Comparison of ENCODE assay signal across 24 cellular contexts in genomic region chr1:188941986-188942385, GRCh38.
"Had no signal": no experiment of that assay in that cellular context is flagged by ENCODE, and none has a peak within 500 bp of the region (broad histone marks: within the 10 kb centered on the region; RNA-seq: fewer than 3 reads in every experiment).

No MANE protein-coding gene starts in this region.

- H3K27me3 Mint-ChIP-seq: activated CD4-positive, alpha-beta T cell treated with anti-CD3 and anti-CD28 coated beads, Interleukin-2, amount 10 ng/mL, durations not matched to agents 24 days and 14 days; activated CD8-positive, alpha-beta memory T cell treated with anti-CD3 and anti-CD28 coated beads, Interleukin-2, amount 10 ng/mL, durations not matched to agents 7 days and 5 days; activated naive CD4-positive, alpha-beta T cell treated with anti-CD3 and anti-CD28 coated beads, Interleukin-2, amount 50 U/mL, for 24 hours; activated T-cell treated with anti-CD3 and anti-CD28 coated beads, Interleukin-2, amount 50 U/mL, for 24 hours; central memory CD8-positive, alpha-beta T cell had no signal

- H2AFZ ChIP-seq: PC-9 had no signal

- H3K4me3 Mint-ChIP-seq: activated CD4-positive, alpha-beta T cell treated with anti-CD3 and anti-CD28 coated beads, Interleukin-2, amount 10 ng/mL, durations not matched to agents 24 days and 14 days; activated CD8-positive, alpha-beta memory T cell treated with anti-CD3 and anti-CD28 coated beads, Interleukin-2, amount 10 ng/mL, durations not matched to agents 7 days and 5 days; activated naive CD4-positive, alpha-beta T cell treated with anti-CD3 and anti-CD28 coated beads, Interleukin-2, amount 50 U/mL, for 24 hours; activated T-cell treated with anti-CD3 and anti-CD28 coated beads, Interleukin-2, amount 50 U/mL, for 24 hours; activated T-helper 1 cell treated with anti-CD3 and anti-CD28 coated beads, Interleukin-12 subunit alpha, Interleukin-12 subunit beta, Interleukin-2, Interleukin-4 antibody, amounts not matched to agents 30 ng/mL and 10 ng/mL and 1 ng/mL, durations not matched to agents 14 hours and 24 hours and 36 hours; central memory CD8-positive, alpha-beta T cell; T-helper 1 cell treated with Interleukin-12 subunit alpha and Interleukin-12 subunit beta and Interleukin-4 antibody, amounts not matched to agents 30 μg/mL and 1 μg/mL, for 36 hours had no signal

- H3K9ac ChIP-seq: KMS-11 had no signal

- H3K27ac Mint-ChIP-seq: activated CD4-positive, alpha-beta T cell treated with anti-CD3 and anti-CD28 coated beads, Interleukin-2, amount 10 ng/mL, durations not matched to agents 24 days and 14 days; activated CD8-positive, alpha-beta memory T cell treated with anti-CD3 and anti-CD28 coated beads, Interleukin-2, amount 10 ng/mL, durations not matched to agents 7 days and 5 days; activated naive CD4-positive, alpha-beta T cell treated with anti-CD3 and anti-CD28 coated beads, Interleukin-2, amount 50 U/mL, for 24 hours; activated T-cell treated with anti-CD3 and anti-CD28 coated beads, Interleukin-2, amount 50 U/mL, for 24 hours; activated T-helper 1 cell treated with anti-CD3 and anti-CD28 coated beads, Interleukin-12 subunit alpha, Interleukin-12 subunit beta, Interleukin-2, Interleukin-4 antibody, amounts not matched to agents 30 ng/mL and 10 ng/mL and 1 ng/mL, durations not matched to agents 14 hours and 24 hours and 36 hours; T-helper 1 cell treated with Interleukin-12 subunit alpha and Interleukin-12 subunit beta and Interleukin-4 antibody, amounts not matched to agents 30 μg/mL and 1 μg/mL, for 36 hours had no signal

- H3K9me3 ChIP-seq: ascending aorta, body of pancreas had no signal

- H3K9me3 Mint-ChIP-seq: activated CD4-positive, alpha-beta T cell treated with anti-CD3 and anti-CD28 coated beads, Interleukin-2, amount 10 ng/mL, durations not matched to agents 24 days and 14 days; activated naive CD4-positive, alpha-beta T cell treated with anti-CD3 and anti-CD28 coated beads, Interleukin-2, amount 50 U/mL, for 24 hours; activated T-cell treated with anti-CD3 and anti-CD28 coated beads, Interleukin-2, amount 50 U/mL, for 24 hours; activated T-helper 1 cell treated with anti-CD3 and anti-CD28 coated beads, Interleukin-12 subunit alpha, Interleukin-12 subunit beta, Interleukin-2, Interleukin-4 antibody, amounts not matched to agents 30 ng/mL and 10 ng/mL and 1 ng/mL, durations not matched to agents 14 hours and 24 hours and 36 hours; T-helper 1 cell treated with Interleukin-12 subunit alpha and Interleukin-12 subunit beta and Interleukin-4 antibody, amounts not matched to agents 30 μg/mL and 1 μg/mL, for 36 hours had no signal

- H3K4me1 ChIP-seq: ascending aorta, body of pancreas had no signal

- DNase-seq: activated CD4-positive, alpha-beta T cell treated with anti-CD3 and anti-CD28 coated beads, Interleukin-2, amount 10 ng/mL, durations not matched to agents 24 days and 14 days; activated CD4-positive, alpha-beta T cell treated with anti-CD3 and anti-CD28 coated beads, Interleukin-2, amount 50 U/mL, for 48 hours; activated CD4-positive, CD25-positive, alpha-beta regulatory T cell treated with anti-CD3 and anti-CD28 coated beads, Interleukin-2, amount 50 U/mL, for 72 hours; activated CD8-positive, alpha-beta memory T cell treated with anti-CD3 and anti-CD28 coated beads, Interleukin-2, amount 10 ng/mL, durations not matched to agents 7 days and 5 days; activated effector memory CD4-positive, alpha-beta T cell treated with Interleukin-2 at 50 U/mL for 16 hours; activated naive CD4-positive, alpha-beta T cell; activated T-cell treated with anti-CD3 and anti-CD28 coated beads, Interleukin-2, amount 50 U/mL, for 24 hours; body of pancreas; MV-4-11; NCI-H1105; NCI-H1436; NCI-H1694 treated with DMSO at 0.1 percent for 48 hours; NCI-H2029 treated with DMSO at 0.1 percent for 48 hours; NCI-H345; NCI-H510A; NCI-H526 treated with DMSO at 0.1 percent for 48 hours; PC-9; SHP77 treated with DMSO at 0.1 percent for 48 hours had no signal

- H3K4me1 Mint-ChIP-seq: activated CD4-positive, alpha-beta T cell treated with anti-CD3 and anti-CD28 coated beads, Interleukin-2, amount 10 ng/mL, durations not matched to agents 24 days and 14 days; activated CD8-positive, alpha-beta memory T cell treated with anti-CD3 and anti-CD28 coated beads, Interleukin-2, amount 10 ng/mL, durations not matched to agents 7 days and 5 days; activated naive CD4-positive, alpha-beta T cell treated with anti-CD3 and anti-CD28 coated beads, Interleukin-2, amount 50 U/mL, for 24 hours; central memory CD8-positive, alpha-beta T cell had no signal

- H3K4me3 ChIP-seq: ascending aorta, body of pancreas, PC-9 had no signal

- H3K36me3 ChIP-seq: ascending aorta had no signal

- ATAC-seq: activated CD8-positive, alpha-beta memory T cell treated with anti-CD3 and anti-CD28 coated beads, Interleukin-2, amount 10 ng/mL, durations not matched to agents 7 days and 5 days; body of pancreas had no signal

- H3K4me2 ChIP-seq: KMS-11, PC-9 had no signal

- H3K36me3 Mint-ChIP-seq: activated CD8-positive, alpha-beta memory T cell treated with anti-CD3 and anti-CD28 coated beads, Interleukin-2, amount 10 ng/mL, durations not matched to agents 7 days and 5 days; activated naive CD4-positive, alpha-beta T cell treated with anti-CD3 and anti-CD28 coated beads, Interleukin-2, amount 50 U/mL, for 24 hours had no signal

- H3K27ac ChIP-seq: ascending aorta, body of pancreas, KMS-11, PC-9 had no signal

- H3K27me3 ChIP-seq: ascending aorta, body of pancreas had no signal
